In genomic region chr22:39477542-39477941, GRCh38 we compare ENCODE assay signal across 8 cellular contexts. TPM values are rescaled to one million over a fixed set of nuclear protein-coding genes. Genes with fewer than 3 reads are reported as not detected.
"Had no signal": no experiment of that assay in that cellular context is flagged by ENCODE, and none has a peak within 500 bp of the region (broad histone marks: within the 10 kb centered on the region; RNA-seq: fewer than 3 reads in every experiment).

No MANE protein-coding gene starts in this region.

- H3K9me3 ChIP-seq: HAP-1 had no signal

- H3K4me2 ChIP-seq: KMS-11 had no signal

- H3K4me1 ChIP-seq: HAP-1 had no signal

- H3K36me3 ChIP-seq: HAP-1 had no signal

- ATAC-seq: HCT116 had no signal

- H3K4me3 ChIP-seq: GM23248, HAP-1 had no signal

- H3K9ac ChIP-seq: GM23248, KMS-11 had no signal

- H2AFZ ChIP-seq: GM23248 had no signal

- DNase-seq: GM23248, GOT3, Karpas-422, KBM-7 had no signal

- H3K27ac ChIP-seq: GM23248, HL-60, KMS-11 had no signal

RNA-seq across cellular contexts. Expression of gene MGAT3, which starts 20.7 kb away (rescaled TPM):
- total RNA-seq: GM23248 had no signal
- polyA plus RNA-seq: GM23248 had no signal
